ENCODE assay signal across 8 cellular contexts in genomic region chr3:36943601-36944000, GRCh38. TPM values are rescaled to one million over a fixed set of nuclear protein-coding genes. Genes with fewer than 3 reads are reported as not detected.
DNase-seq lines count a peak whose midpoint lies in the region; ATAC-seq and TF ChIP-seq lines count a peak whose summit lies in the region.

No MANE protein-coding gene starts in this region.

- intact Hi-C loops in A673 (cut with micrococcal nuclease; ENCODE audit: unreplicated experiment) = no loop called here

- H3K27ac ChIP-seq in A673 (ENCODE audit: low read depth, low read length, poor library complexity, severe bottlenecking) = peak overlapping the region; percentile 69
- H3K27ac ChIP-seq in caudate nucleus (ENCODE audit: low read depth, low read length) = peak overlapping the region; percentile 67
- peak overlapping the region; percentile 73 for H3K27ac ChIP-seq in muscle layer of colon (ENCODE audit: low read depth, low read length)

- BruUV-seq in A673 (replicated peaks; lab: Mats Ljungman, UMichigan) = no TSS peak

- H3K9me3 ChIP-seq in A673 (ENCODE audit: low read depth, low read length, poor library complexity, severe bottlenecking) (peaks cover 14% of the 10 kb centered on the region), HAP-1 (peaks cover 12% of the 10 kb centered on the region), muscle layer of colon (ENCODE audit: low read length) (no peaks in the 10 kb centered on the region)

- no peak for ATAC-seq in GM19395 (IDR thresholded peaks at IDR 0.05; ENCODE audit: unreplicated experiment)

- H3K9ac ChIP-seq in muscle layer of colon (ENCODE audit: low read length) = peak overlapping the region; percentile 21

- in situ Hi-C loops in HAP-1 (cut with MboI; ENCODE audit: low sequenced_read_pairs) (no loop called here), GM13977 (cut with MboI; ENCODE audit: low pct_unique_long_range_greater_than_20kb, low sequenced_read_pairs, unreplicated experiment) (no loop called here), G401 (cut with HindIII; ENCODE audit: low sequenced_read_pairs) (no loop called here)

- TF ChIP-seq CTCF in A673 (conservative IDR thresholded peaks at IDR 0.05; ENCODE audit: low read depth, low read length) (no peak), GM13977 (IDR thresholded peaks at IDR 0.05; ENCODE audit: extremely low read depth, insufficient read depth, missing control alignments) (no peak)

- POLR2A ChIA-PET in A673 (lab: Charles Lee; ENCODE audit: low non-redundant PET) = no interaction called here

- H3K36me3 ChIP-seq in A673 (ENCODE audit: insufficient read depth, low read length, poor library complexity, severe bottlenecking) (no peaks in the 10 kb centered on the region), HAP-1 (replicated peaks) (no peaks in the 10 kb centered on the region), muscle layer of colon (ENCODE audit: insufficient read depth, low read length) (no peaks in the 10 kb centered on the region)

- no peaks in the 10 kb centered on the region for H3K27me3 ChIP-seq in A673 (replicated peaks; ENCODE audit: insufficient read depth, low read depth, low read length, poor library complexity)
- H3K27me3 ChIP-seq in HAP-1 (ENCODE audit: low read depth) = 0 out of 2 replicates have a peak, but pooled peaks cover 3% of the 10 kb centered on the region
- H3K27me3 ChIP-seq in muscle layer of colon (ENCODE audit: control insufficient read depth in 1 of 2, insufficient read depth in 2 of 2, low read length in 2 of 2) = no peaks in the 10 kb centered on the region

- H3K4me1 ChIP-seq in A673 (ENCODE audit: insufficient read depth, low read length, poor library complexity, severe bottlenecking) (no peaks in the 10 kb centered on the region), HAP-1 (no peaks in the 10 kb centered on the region; the same call in 1 of the 2 replicates), muscle layer of colon (ENCODE audit: insufficient read depth, low read length) (peaks cover 5% of the 10 kb centered on the region)

- DNase-seq in A673 (ENCODE audit: low spot score) (no peak), HAP-1 (ENCODE audit: low spot score in 2 of 2) (no peak), caudate nucleus (lab: John Stamatoyannopoulos, UW) (peak in 1 of 61 donors; percentile 37), MV-4-11 (lab: John Stamatoyannopoulos, UW) (no peak), GM13977 (ENCODE audit: low spot score) (no peak), G401 (ENCODE audit: low spot score) (no peak)

- CTCF ChIA-PET in A673 (lab: Charles Lee) = interaction anchor here (0.6 to 1.3 kb wide), 2 partner anchors 15 to 59 kb away, joined by 3 to 5 read pairs; no protein-coding TSS in a partner anchor

- H3K4me3 ChIP-seq in A673 (ENCODE audit: low read depth, low read length, poor library complexity, severe bottlenecking) (peak overlapping the region; percentile 58), HAP-1 (peak overlapping the region; percentile 13; the same call in 1 of the 2 replicates), muscle layer of colon (ENCODE audit: low read depth in 1 of 2, low read length in 2 of 2) (peak overlapping the region; percentile 88 to 94)

RNA-seq across cellular contexts. Expression of gene TRANK1, which starts 1.3 kb away (rescaled TPM):
- total RNA-seq in A673 (2021) = 6.3 and 7.3 TPM in 2 replicates
- total RNA-seq in G401 (2014; rRNA removed; shearing (Covaris generic)) = 0.18 and 0.44 TPM in 2 replicates

RNA-seq across cellular contexts. Expression of gene EPM2AIP1, which starts 49.3 kb away (rescaled TPM):
- total RNA-seq in A673 (2021) = 19.8 and 25.8 TPM in 2 replicates
- 11.4 and 14.7 TPM in 2 replicates for total RNA-seq in G401 (2014; rRNA removed; shearing (Covaris generic))

RNA-seq across cellular contexts. Expression of gene MLH1, which starts 49.7 kb away (rescaled TPM):
- total RNA-seq in A673 (2021) = 50.6 and 60.7 TPM in 2 replicates
- total RNA-seq in G401 (2014; rRNA removed; shearing (Covaris generic)) = 82.5 and 84.7 TPM in 2 replicates

Comparison
In these comparisons a context has a peak if more than half of its experiments do, and no peak if none do; other contexts are left out.
1. H3K4me3 ChIP-seq: peak in every context shown above with its lines; median percentile 91 in muscle layer of colon; 58 in A673; 13 in HAP-1.